In genomic region chr13:48317511-48317981, GRCh38 we compare ENCODE assay signal across 21 cellular contexts. TPM values are rescaled to one million over a fixed set of nuclear protein-coding genes. Genes with fewer than 3 reads are reported as not detected.
A peak's percentile ranks its signal among the peaks of the same experiment; 100 is the strongest.
DNase-seq lines count a peak whose midpoint lies in the region; ATAC-seq lines count a peak whose summit lies in the region.
"Had no signal": no experiment of that assay in that cellular context is flagged by ENCODE, and none has a peak within 500 bp of the region (broad histone marks: within the 10 kb centered on the region; RNA-seq: fewer than 3 reads in every experiment).

No MANE protein-coding gene starts in this region.

- H3K4me3 Mint-ChIP-seq in activated naive CD8-positive, alpha-beta T cell treated with anti-CD3 and anti-CD28 coated beads, Interleukin-2, amount 10 ng/mL, durations not matched to agents 7 days and 5 days, result no peak overlapping the region
- H3K4me3 Mint-ChIP-seq in activated naive CD8-positive, alpha-beta T cell treated with anti-CD3 and anti-CD28 coated beads for 36 hours, result no peak overlapping the region
- H3K4me3 Mint-ChIP-seq in effector memory CD8-positive, alpha-beta T cell, result peak overlapping the region in 1 of 2 donors; percentile 86
- peak overlapping the region in 6 of 10 donors; percentile 19 to 91 (median 84) for H3K4me3 Mint-ChIP-seq in naive thymus-derived CD8-positive, alpha-beta T cell
- H3K4me3 Mint-ChIP-seq: neural progenitor cell had no signal

- intact Hi-C loops in aorta (cut with DNase I), result no loop called here

- no peak for ATAC-seq in activated naive CD8-positive, alpha-beta T cell treated with anti-CD3 and anti-CD28 coated beads, Interleukin-2, amount 10 ng/mL, durations not matched to agents 7 days and 5 days (ENCODE audit: low read depth)
- ATAC-seq in effector memory CD8-positive, alpha-beta T cell (replicated peaks), result no peak
- no peak for ATAC-seq in naive thymus-derived CD8-positive, alpha-beta T cell
- peak; percentile 19 for ATAC-seq in aorta (ENCODE audit: low FRiP score)
- ATAC-seq: HCT116 had no signal

- no peaks in the 10 kb centered on the region for H3K27me3 Mint-ChIP-seq in activated naive CD8-positive, alpha-beta T cell treated with anti-CD3 and anti-CD28 coated beads, Interleukin-2, amount 10 ng/mL, durations not matched to agents 7 days and 5 days
- no peaks in the 10 kb centered on the region for H3K27me3 Mint-ChIP-seq in activated naive CD8-positive, alpha-beta T cell treated with anti-CD3 and anti-CD28 coated beads for 36 hours
- no peaks in the 10 kb centered on the region for H3K27me3 Mint-ChIP-seq in effector memory CD8-positive, alpha-beta T cell
- H3K27me3 Mint-ChIP-seq in naive thymus-derived CD8-positive, alpha-beta T cell, result no peaks in the 10 kb centered on the region
- H3K27me3 Mint-ChIP-seq: activated naive CD8-positive, alpha-beta T cell had no signal

- no peak overlapping the region for H3K27ac ChIP-seq in aorta (ENCODE audit: low read depth in 1 of 2, low read length in 2 of 2)
- H3K27ac ChIP-seq: neural progenitor cell had no signal

- peaks cover 11% of the 10 kb centered on the region for H3K9me3 Mint-ChIP-seq in activated naive CD8-positive, alpha-beta T cell treated with anti-CD3 and anti-CD28 coated beads, Interleukin-2, amount 10 ng/mL, durations not matched to agents 7 days and 5 days
- peaks cover 13% of the 10 kb centered on the region for H3K9me3 Mint-ChIP-seq in activated naive CD8-positive, alpha-beta T cell treated with anti-CD3 and anti-CD28 coated beads for 36 hours
- no peaks in the 10 kb centered on the region for H3K9me3 Mint-ChIP-seq in effector memory CD8-positive, alpha-beta T cell
- H3K9me3 Mint-ChIP-seq in naive thymus-derived CD8-positive, alpha-beta T cell, result peaks cover 0 to 9% (median 5%) of the 10 kb centered on the region in 9 donors

- peaks cover 25% of the 10 kb centered on the region for H3K4me1 Mint-ChIP-seq in activated naive CD8-positive, alpha-beta T cell treated with anti-CD3 and anti-CD28 coated beads, Interleukin-2, amount 10 ng/mL, durations not matched to agents 7 days and 5 days
- H3K4me1 Mint-ChIP-seq in activated naive CD8-positive, alpha-beta T cell treated with anti-CD3 and anti-CD28 coated beads for 36 hours, result peaks cover 36% of the 10 kb centered on the region
- peaks cover 29% of the 10 kb centered on the region in 2 donors for H3K4me1 Mint-ChIP-seq in effector memory CD8-positive, alpha-beta T cell (ENCODE audit: low read depth in 2 of 2)
- H3K4me1 Mint-ChIP-seq in naive thymus-derived CD8-positive, alpha-beta T cell, result peaks cover 21 to 48% (median 33%) of the 10 kb centered on the region in 4 donors
- H3K4me1 Mint-ChIP-seq: neural progenitor cell had no signal

- H3K27me3 ChIP-seq in aorta (ENCODE audit: control insufficient read depth in 1 of 2, insufficient read depth in 2 of 2, low read length in 1 of 2), result no peaks in the 10 kb centered on the region
- H3K27me3 ChIP-seq: neural progenitor cell, right lobe of liver, transverse colon had no signal

- H3K36me3 Mint-ChIP-seq in activated naive CD8-positive, alpha-beta T cell treated with anti-CD3 and anti-CD28 coated beads, Interleukin-2, amount 10 ng/mL, durations not matched to agents 7 days and 5 days, result peaks cover 74% of the 10 kb centered on the region
- H3K36me3 Mint-ChIP-seq in activated naive CD8-positive, alpha-beta T cell treated with anti-CD3 and anti-CD28 coated beads for 36 hours, result peaks cover 61% of the 10 kb centered on the region
- H3K36me3 Mint-ChIP-seq in effector memory CD8-positive, alpha-beta T cell (ENCODE audit: insufficient read depth), result peaks cover 40% of the 10 kb centered on the region
- H3K36me3 Mint-ChIP-seq in naive thymus-derived CD8-positive, alpha-beta T cell, result peaks cover 0 to 24% (median 17%) of the 10 kb centered on the region in 3 donors

- no peaks in the 10 kb centered on the region for H3K9me3 ChIP-seq in aorta (ENCODE audit: control insufficient read depth, low read length)

- WGBS in aorta, 2 donors, result 81 to 83% methylated on average over 19 to 23 of the region's 23 CpGs

- H3K27ac Mint-ChIP-seq in activated naive CD8-positive, alpha-beta T cell treated with anti-CD3 and anti-CD28 coated beads, Interleukin-2, amount 10 ng/mL, durations not matched to agents 7 days and 5 days, result peak overlapping the region; percentile 15
- H3K27ac Mint-ChIP-seq in activated naive CD8-positive, alpha-beta T cell treated with anti-CD3 and anti-CD28 coated beads for 36 hours, result no peak overlapping the region
- peak overlapping the region; percentile 56 to 90 for H3K27ac Mint-ChIP-seq in effector memory CD8-positive, alpha-beta T cell
- peak overlapping the region in 3 of 10 donors; percentile 22 to 93 (median 69) for H3K27ac Mint-ChIP-seq in naive thymus-derived CD8-positive, alpha-beta T cell
- H3K27ac Mint-ChIP-seq: activated naive CD8-positive, alpha-beta T cell; neural progenitor cell had no signal

- H3K4me1 ChIP-seq in aorta (ENCODE audit: control insufficient read depth in 1 of 2, insufficient read depth in 2 of 2, low read length in 2 of 2), result no peaks in the 10 kb centered on the region
- H3K4me1 ChIP-seq: neural progenitor cell, right lobe of liver, transverse colon had no signal

- no peak overlapping the region for H3K4me3 ChIP-seq in aorta (ENCODE audit: low read length in 2 of 2)
- H3K4me3 ChIP-seq: neural progenitor cell had no signal

- H3K36me3 ChIP-seq in aorta (ENCODE audit: control insufficient read depth in 1 of 2, insufficient read depth in 2 of 2, low read length in 1 of 2), result no peaks in the 10 kb centered on the region
- H3K36me3 ChIP-seq: neural progenitor cell, right lobe of liver, transverse colon had no signal

- POLR2A ChIA-PET in activated naive CD8-positive, alpha-beta T cell treated with anti-CD3 and anti-CD28 coated beads, Interleukin-2, amount 10 ng/mL, durations not matched to agents 7 days and 5 days (lab: Charles Lee), result interaction anchor here (1.4 kb wide), 1 partner anchor 85 kb away, joined by 3 read pairs; the partner anchor contains the start of gene ITM2B
- POLR2A ChIA-PET in naive thymus-derived CD8-positive, alpha-beta T cell (lab: Charles Lee), result interaction anchor here (1.1 kb wide), 1 partner anchor 8 kb away, joined by 3 read pairs; no protein-coding TSS in a partner anchor

- DNase-seq in activated naive CD8-positive, alpha-beta T cell treated with anti-CD3 and anti-CD28 coated beads, Interleukin-2, amount 10 ng/mL, durations not matched to agents 7 days and 5 days, result no peak
- DNase-seq in activated naive CD8-positive, alpha-beta T cell treated with anti-CD3 and anti-CD28 coated beads for 36 hours, result no peak
- DNase-seq in effector memory CD8-positive, alpha-beta T cell, result no peak
- DNase-seq in naive thymus-derived CD8-positive, alpha-beta T cell, result no peak
- DNase-seq in aorta (no peak), NCI-H1092 treated with DMSO at 0.1 percent for 48 hours (lab: John Stamatoyannopoulos, UW) (no peak), NAMALWA (ENCODE audit: low spot score) (no peak)
- no peak for DNase-seq in activated CD4-positive, CD25-positive, alpha-beta regulatory T cell (lab: John Stamatoyannopoulos, UW)
- DNase-seq: ACHN, caudate nucleus, COR-L47, IMR-90, mesenchymal stem cell, NCI-H1048, NCI-H2171 treated with DMSO at 0.1 percent for 48 hours, NCI-H774, transverse colon had no signal

RNA-seq across cellular contexts. Expression of gene RB1, which starts 14.0 kb away (rescaled TPM):
- 10 to 100 TPM; 40.6 to 42.4 TPM for total RNA-seq in activated naive CD8-positive, alpha-beta T cell treated with anti-CD3 and anti-CD28 coated beads, Interleukin-2, amount 10 ng/mL, durations not matched to agents 7 days and 5 days
- total RNA-seq in activated naive CD8-positive, alpha-beta T cell treated with anti-CD3 and anti-CD28 coated beads for 36 hours, result 10 to 100 TPM; 33.0 to 33.7 TPM
- 10 to 100 TPM; 27.3 to 32.6 TPM for total RNA-seq in naive thymus-derived CD8-positive, alpha-beta T cell
- 10 to 100 TPM; 11.9 to 18.0 (median 12.5) TPM for polyA plus RNA-seq in naive thymus-derived CD8-positive, alpha-beta T cell
- total RNA-seq in aorta, result 10 to 100 TPM; 38.7 to 45.8 TPM
- 10 to 100 TPM; 14.7 to 38.3 TPM for polyA plus RNA-seq in aorta

Comparison
In these comparisons a context has a peak if more than half of its experiments do, and no peak if none do; other contexts are left out.
1. H3K4me3 Mint-ChIP-seq: peak in naive thymus-derived CD8-positive, alpha-beta T cell (6 of 10); none in activated naive CD8-positive, alpha-beta T cell treated with anti-CD3 and anti-CD28 coated beads, Interleukin-2, amount 10 ng/mL, durations not matched to agents 7 days and 5 days (single experiment) and activated naive CD8-positive, alpha-beta T cell treated with anti-CD3 and anti-CD28 coated beads for 36 hours (single experiment).